ENCODE assay signal across 11 cellular contexts in genomic region chr3:130242850-130243569, GRCh38.
DNase-seq lines count a peak whose midpoint lies in the region; FAIRE-seq and TF ChIP-seq lines count a peak whose summit lies in the region.
"Had no signal": no experiment of that assay in that cellular context is flagged by ENCODE, and none has a peak within 500 bp of the region (broad histone marks: within the 10 kb centered on the region; RNA-seq: fewer than 3 reads in every experiment).

No MANE protein-coding gene starts in this region.

- H3K27ac ChIP-seq in kidney (ENCODE audit: low read depth in 2 of 2, low read length in 2 of 2) (no peak overlapping the region), ascending aorta (no peak overlapping the region), esophagus squamous epithelium (no peak overlapping the region)
- H3K27ac ChIP-seq: suprapubic skin had no signal

- H3K27me3 ChIP-seq in ascending aorta (no peaks in the 10 kb centered on the region), esophagus squamous epithelium (no peaks in the 10 kb centered on the region)
- H3K27me3 ChIP-seq: suprapubic skin had no signal

- intact Hi-C loops in kidney (cut with DNase I) (no loop called here), ascending aorta (cut with DNase I) (no loop called here), esophagus squamous epithelium (cut with DNase I) (no loop called here)

- no peaks in the 10 kb centered on the region for H3K9me3 ChIP-seq in kidney (ENCODE audit: control insufficient read depth in 1 of 2, low read length in 2 of 2)
- H3K9me3 ChIP-seq in ascending aorta = no peaks in the 10 kb centered on the region
- no peaks in the 10 kb centered on the region for H3K9me3 ChIP-seq in esophagus squamous epithelium
- H3K9me3 ChIP-seq: suprapubic skin had no signal

- no peak overlapping the region for H3K9ac ChIP-seq in kidney (ENCODE audit: low read length in 2 of 2)

- DNase-seq in AG09309 (ENCODE audit: low read depth) = no peak
- no peak for DNase-seq in GM12864 (ENCODE audit: low read depth)
- peak; percentile 10 for DNase-seq in SK-N-DZ (ENCODE audit: low spot score)
- DNase-seq in kidney = no peak
- DNase-seq in inferior parietal cortex (ENCODE audit: extremely low spot score) = no peak
- DNase-seq in NCI-H2081 treated with DMSO at 0.1 percent for 48 hours (lab: John Stamatoyannopoulos, UW) = no peak
- no peak for DNase-seq in ascending aorta (ENCODE audit: low spot score in 2 of 2)
- DNase-seq in esophagus squamous epithelium (lab: John Stamatoyannopoulos, UW) = no peak
- DNase-seq: activated naive CD8-positive, alpha-beta T cell treated with anti-CD3 and anti-CD28 coated beads, Interleukin-2, amount 50 U/mL, for 24 hours; Karpas-422 had no signal

- WGBS in esophagus squamous epithelium, 2 donors = 24 to 32% methylated on average over 3 of the region's 3 CpGs

- no peak for TF ChIP-seq POLR2A in esophagus squamous epithelium (IDR thresholded peaks at IDR 0.05)

- peak; percentile 21 for FAIRE-seq in kidney (lab: Jason Lieb, UNC)

- no peak overlapping the region for H3K4me3 ChIP-seq in AG09309 (ENCODE audit: control insufficient read depth, low read depth, low read length)
- no peak overlapping the region for H3K4me3 ChIP-seq in GM12864 (ENCODE audit: low read depth, low read length)
- H3K4me3 ChIP-seq in kidney (ENCODE audit: low read length in 2 of 2) = no peak overlapping the region
- H3K4me3 ChIP-seq in ascending aorta = no peak overlapping the region
- no peak overlapping the region for H3K4me3 ChIP-seq in esophagus squamous epithelium
- H3K4me3 ChIP-seq: suprapubic skin had no signal

- TF ChIP-seq CTCF in AG09309 (IDR thresholded peaks at IDR 0.05; ENCODE audit: control insufficient read depth, insufficient read depth, low read depth, low read length, missing control alignments) (peak; percentile 5), GM12864 (IDR thresholded peaks at IDR 0.05; ENCODE audit: low read depth, low read length, missing control alignments) (peak; percentile 40), kidney (IDR thresholded peaks at IDR 0.05; ENCODE audit: borderline replicate concordance, extremely low read depth, insufficient read depth) (peak; percentile 21), ascending aorta (IDR thresholded peaks at IDR 0.05) (no peak), esophagus squamous epithelium (IDR thresholded peaks at IDR 0.05) (peak in 1 of 6 experiments; percentile 19)

- H3K36me3 ChIP-seq in kidney (ENCODE audit: control insufficient read depth in 1 of 2, insufficient read depth in 2 of 2, low read length in 2 of 2) = no peaks in the 10 kb centered on the region
- H3K36me3 ChIP-seq in ascending aorta = no peaks in the 10 kb centered on the region
- H3K36me3 ChIP-seq in esophagus squamous epithelium = no peaks in the 10 kb centered on the region
- H3K36me3 ChIP-seq: suprapubic skin had no signal

- H3K4me1 ChIP-seq in kidney (ENCODE audit: control insufficient read depth in 1 of 2, insufficient read depth in 1 of 2, low read depth in 1 of 2, low read length in 2 of 2) (no peaks in the 10 kb centered on the region), ascending aorta (no peaks in the 10 kb centered on the region), esophagus squamous epithelium (no peaks in the 10 kb centered on the region)
- H3K4me1 ChIP-seq: suprapubic skin had no signal

Comparison
In these comparisons a context has a peak if more than half of its experiments do, and no peak if none do; other contexts are left out.
1. CTCF ChIP-seq: peak in AG09309 (single experiment), GM12864 (single experiment) and kidney (single experiment); none in ascending aorta (0 of 3).